ENCODE assay signal across 1 cellular context in genomic region chr1:16625497-16626408, GRCh38.
TF ChIP-seq lines count a peak whose summit lies in the region.

No MANE protein-coding gene starts in this region.

TF ChIP-seq in GM12878, 131 proteins besides CTCF, POLR2A, EP300 and RAD21:
- TF ChIP-seq SREBF1 (IDR thresholded peaks at IDR 0.05; ENCODE audit: low read length) (no peak), NR2C2 (IDR thresholded peaks at IDR 0.05; ENCODE audit: borderline replicate concordance, control insufficient read depth, insufficient read length, low read depth) (peak; percentile 30)
TF ChIP-seq in GM12878: peak in this region for 1.
